ENCODE assay signal across 3 cellular contexts in the genomic region with DNA sequence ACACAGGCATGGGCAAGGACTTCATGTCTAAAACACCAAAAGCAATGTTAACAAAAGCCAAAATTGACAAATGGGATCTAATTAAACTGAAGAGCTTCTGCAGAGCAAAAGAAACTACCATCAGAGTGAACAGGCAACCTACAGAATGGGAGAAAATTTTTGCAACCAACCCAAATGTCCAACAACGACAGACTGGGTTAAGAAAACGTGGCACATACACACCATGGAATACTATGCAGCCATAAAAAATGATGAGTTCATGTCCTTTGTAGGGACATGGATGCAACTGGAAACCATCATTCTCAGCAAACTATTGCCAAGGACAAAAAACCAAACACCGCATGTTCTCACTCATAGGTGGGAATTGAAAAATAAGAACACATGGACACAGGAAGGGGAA.
DNase-seq lines count a peak whose midpoint lies in the region; ATAC-seq, FAIRE-seq and TF ChIP-seq lines count a peak whose summit lies in the region.
"Not testable (repeated sequence)": the region's sequence is repeated elsewhere in the genome, so short reads cannot be mapped to it uniquely, and the experiment has no call there.

No MANE protein-coding gene starts in this region.

- H3K9me3 Mint-ChIP-seq in activated naive CD4-positive, alpha-beta T cell treated with anti-CD3 and anti-CD28 coated beads, Interleukin-2, amount 50 U/mL, for 24 hours, result not testable (repeated sequence)

- not testable (repeated sequence) for TF ChIP-seq RAD21 in K562 (CRISPR knock-in tag; conservative IDR thresholded peaks at IDR 0.05 in 1 of 2, IDR thresholded peaks at IDR 0.05 in 1 of 2)

- not testable (repeated sequence) for TF ChIP-seq POLR2A in K562 (conservative IDR thresholded peaks at IDR 0.05)

- not testable (repeated sequence) for H3K4me1 ChIP-seq in HEK293 (ENCODE audit: control insufficient read depth, insufficient read depth, low read length); K562 (replicated peaks in 1 of 2; ENCODE audit: control insufficient read depth in 2 of 2, insufficient read depth in 2 of 2, low read length in 2 of 2)

- not testable (repeated sequence) for ATAC-seq in K562

- not testable (repeated sequence) for H3K36me3 ChIP-seq in HEK293 (ENCODE audit: control insufficient read depth in 2 of 2, insufficient read depth in 1 of 2, low read length in 2 of 2); K562 (ENCODE audit: control insufficient read depth, insufficient read depth, low read length)

- H3K27me3 Mint-ChIP-seq in activated naive CD4-positive, alpha-beta T cell treated with anti-CD3 and anti-CD28 coated beads, Interleukin-2, amount 50 U/mL, for 24 hours, result not testable (repeated sequence)

- 98% methylated on average over 3 of the region's 3 CpGs for WGBS in K562 (ENCODE audit: insufficient coverage, low coverage, missing lambda C conversion rate)

- H3K9ac ChIP-seq in K562 (ENCODE audit: insufficient read depth in 1 of 2, low read depth in 2 of 2, low read length in 2 of 2), result not testable (repeated sequence)

- POLR2A ChIA-PET in HEK293 (lab: Yijun Ruan, JAX); K562 (lab: Yijun Ruan, JAX): not testable (repeated sequence)

- H3K27me3 ChIP-seq in K562 (ENCODE audit: control insufficient read depth in 2 of 2, insufficient read depth in 2 of 2, low read length in 2 of 2), result not testable (repeated sequence)

- not testable (repeated sequence) for H3K27ac ChIP-seq in HEK293 (ENCODE audit: extremely low read depth, low read depth, low read length); K562 (ENCODE audit: extremely low read depth, low read depth, low read length)

- not testable (repeated sequence) for H3K4me3 Mint-ChIP-seq in activated naive CD4-positive, alpha-beta T cell treated with anti-CD3 and anti-CD28 coated beads, Interleukin-2, amount 50 U/mL, for 24 hours

- CTCF ChIA-PET in HEK293 (lab: Yijun Ruan, JAX); K562 (lab: Yijun Ruan, JAX; ENCODE audit: low intra/inter-chr PET ratio): not testable (repeated sequence)

- not testable (repeated sequence) for DNase-seq in K562 (ENCODE audit: extremely low read depth in 1 of 4, low spot score in 3 of 4)

- not testable (repeated sequence) for TF ChIP-seq CTCF in HEK293 (tag by site-specific recombination; IDR thresholded peaks at IDR 0.05); K562 (IDR thresholded peaks at IDR 0.05 in 2 of 3, conservative IDR thresholded peaks at IDR 0.05 in 1 of 3; ENCODE audit: insufficient read depth in 2 of 3, low read depth in 1 of 3, low read length in 3 of 3)

- H3K4me3 ChIP-seq in HEK293 (ENCODE audit: low read depth, low read length); K562: not testable (repeated sequence)

- H3K4me1 Mint-ChIP-seq in activated naive CD4-positive, alpha-beta T cell treated with anti-CD3 and anti-CD28 coated beads, Interleukin-2, amount 50 U/mL, for 24 hours, result not testable (repeated sequence)

- intact Hi-C loops in K562 (cut with micrococcal nuclease), result not testable (repeated sequence)

- H3K9me3 ChIP-seq in HEK293 (ENCODE audit: control insufficient read depth, insufficient read depth, low read depth, low read length); K562 (replicated peaks; ENCODE audit: control insufficient read depth, insufficient read depth, low read depth, low read length): not testable (repeated sequence)

- not testable (repeated sequence) for H3K9me1 ChIP-seq in K562 (ENCODE audit: control insufficient read depth, insufficient read depth, low read length)

- TF ChIP-seq EP300 in K562 (IDR thresholded peaks at IDR 0.05; ENCODE audit: low read length), result not testable (repeated sequence)

- peak overlapping the region; percentile 51 for H3K27ac Mint-ChIP-seq in activated naive CD4-positive, alpha-beta T cell treated with anti-CD3 and anti-CD28 coated beads, Interleukin-2, amount 50 U/mL, for 24 hours

- H2AFZ ChIP-seq in K562 (ENCODE audit: low read depth, low read length), result not testable (repeated sequence)

- BruUV-seq in K562 (replicated peaks; lab: Mats Ljungman, UMichigan), result not testable (repeated sequence)

- H3K79me2 ChIP-seq in K562 (ENCODE audit: control insufficient read depth, insufficient read depth, low read length), result not testable (repeated sequence)

- in situ Hi-C loops in K562 (cut with MboI), result not testable (repeated sequence)

- H3K4me2 ChIP-seq in K562 (ENCODE audit: insufficient read depth, low read length), result not testable (repeated sequence)

- peaks cover 31% of the 10 kb centered on the region for H3K36me3 Mint-ChIP-seq in activated naive CD4-positive, alpha-beta T cell treated with anti-CD3 and anti-CD28 coated beads, Interleukin-2, amount 50 U/mL, for 24 hours

- not testable (repeated sequence) for H4K20me1 ChIP-seq in K562 (replicated peaks; ENCODE audit: control insufficient read depth, insufficient read depth, low read length)

- FAIRE-seq in K562 (lab: Jason Lieb, UNC), result not testable (repeated sequence)

TF ChIP-seq in HEK293, 187 proteins besides CTCF, POLR2A, EP300 and RAD21:
- TF ChIP-seq ZNF146 (tag by site-specific recombination; IDR thresholded peaks at IDR 0.05), result peak; percentile 43

TF ChIP-seq in K562, 482 proteins besides CTCF, POLR2A, EP300 and RAD21:
- peak; percentile 52; the same call in 1 of the 2 replicates for TF ChIP-seq BCOR (IDR thresholded peaks at IDR 0.05)
- peak; percentile 78 for TF ChIP-seq ZNF146 (CRISPR knock-in tag; IDR thresholded peaks at IDR 0.05; ENCODE audit: unreplicated experiment)
